In genomic region chr1:3294450-3294849, GRCh38 we compare ENCODE assay signal across 16 cellular contexts.
DNase-seq lines count a peak whose midpoint lies in the region; ATAC-seq and TF ChIP-seq lines count a peak whose summit lies in the region.
"Had no signal": no experiment of that assay in that cellular context is flagged by ENCODE, and none has a peak within 500 bp of the region (broad histone marks: within the 10 kb centered on the region; RNA-seq: fewer than 3 reads in every experiment).

No MANE protein-coding gene starts in this region.

- no peak overlapping the region for H3K27ac ChIP-seq in BLaER1
- H3K27ac ChIP-seq in BLaER1 treated with 17β-estradiol and CSF1 and Interleukin-3, amounts not matched to agents 10 nM and 100 nM = no peak overlapping the region
- peak overlapping the region; percentile 73 for H3K27ac ChIP-seq in hepatocyte

- no peaks in the 10 kb centered on the region for H3K9me2 ChIP-seq in hepatocyte (replicated peaks; ENCODE audit: insufficient read depth)

- H3K36me3 ChIP-seq in BLaER1 = no peaks in the 10 kb centered on the region
- H3K36me3 ChIP-seq in BLaER1 treated with 17β-estradiol and CSF1 and Interleukin-3, amounts not matched to agents 10 nM and 100 nM = no peaks in the 10 kb centered on the region
- no peaks in the 10 kb centered on the region for H3K36me3 ChIP-seq in hepatocyte (replicated peaks; ENCODE audit: insufficient read depth, low read depth)
- H3K36me3 ChIP-seq: HAP-1 had no signal

- no peak for TF ChIP-seq CTCF in hepatocyte (IDR thresholded peaks at IDR 0.05; ENCODE audit: poor library complexity)

- H3K4me3 Mint-ChIP-seq in stimulated activated effector memory CD8-positive, alpha-beta T cell treated with anti-CD3 and anti-CD28 coated beads, Interleukin-12 subunit alpha, Interleukin-12 subunit beta, amount 100 ng/mL, for 72 hours = no peak overlapping the region
- H3K4me3 Mint-ChIP-seq: CD14-positive monocyte; CD4-positive, alpha-beta T cell; CD8-positive, alpha-beta memory T cell; HFFc6 had no signal

- H3K36me3 Mint-ChIP-seq in stimulated activated effector memory CD8-positive, alpha-beta T cell treated with anti-CD3 and anti-CD28 coated beads, Interleukin-12 subunit alpha, Interleukin-12 subunit beta, amount 100 ng/mL, for 72 hours = no peaks in the 10 kb centered on the region
- H3K36me3 Mint-ChIP-seq: CD14-positive monocyte; CD8-positive, alpha-beta memory T cell had no signal

- no peaks in the 10 kb centered on the region for H3K79me2 ChIP-seq in hepatocyte

- H3K4me3 ChIP-seq in BLaER1 (no peak overlapping the region), hepatocyte (no peak overlapping the region)
- H3K4me3 ChIP-seq in BLaER1 treated with 17β-estradiol and CSF1 and Interleukin-3, amounts not matched to agents 10 nM and 100 nM = no peak overlapping the region
- H3K4me3 ChIP-seq: HAP-1 had no signal

- H3K9ac ChIP-seq in BLaER1 = 0 out of 2 replicates have a peak overlapping the region, but pooled peaks have one; percentile 15
- H3K9ac ChIP-seq in BLaER1 treated with 17β-estradiol and CSF1 and Interleukin-3, amounts not matched to agents 10 nM and 100 nM = no peak overlapping the region

- H3K27me3 ChIP-seq in BLaER1 = no peaks in the 10 kb centered on the region
- peaks cover 0 to 22% (median 9%) of the 10 kb centered on the region in 11 experiments; a peak in 9 of 22 replicates for H3K27me3 ChIP-seq in BLaER1 treated with 17β-estradiol and CSF1 and Interleukin-3, amounts not matched to agents 10 nM and 100 nM
- no peaks in the 10 kb centered on the region for H3K27me3 ChIP-seq in hepatocyte

- no peaks in the 10 kb centered on the region for H3K9me3 ChIP-seq in BLaER1
- H3K9me3 ChIP-seq in BLaER1 treated with 17β-estradiol and CSF1 and Interleukin-3, amounts not matched to agents 10 nM and 100 nM (replicated peaks in 1 of 11) = no peaks in the 10 kb centered on the region
- no peaks in the 10 kb centered on the region for H3K9me3 ChIP-seq in hepatocyte (ENCODE audit: low read depth)
- H3K9me3 ChIP-seq: HAP-1 had no signal

- WGBS in hepatocyte (ENCODE audit: low lambda C conversion rate, missing lambda C conversion rate) = 94% methylated on average over 13 of the region's 13 CpGs

- no peak for ATAC-seq in stimulated activated effector memory CD8-positive, alpha-beta T cell treated with anti-CD3 and anti-CD28 coated beads, Interleukin-12 subunit alpha, Interleukin-12 subunit beta, amount 100 ng/mL, for 72 hours
- ATAC-seq in GM21526 (IDR thresholded peaks at IDR 0.05; ENCODE audit: low FRiP score, unreplicated experiment) = no peak

- DNase-seq in hepatocyte (ENCODE audit: low spot score) = no peak
- DNase-seq in stimulated activated effector memory CD8-positive, alpha-beta T cell treated with anti-CD3 and anti-CD28 coated beads, Interleukin-12 subunit alpha, Interleukin-12 subunit beta, amount 100 ng/mL, for 72 hours (ENCODE audit: low spot score in 2 of 2) = no peak
- no peak for DNase-seq in activated CD4-positive, CD25-positive, alpha-beta regulatory T cell (lab: John Stamatoyannopoulos, UW)
- DNase-seq: Calu3; CD4-positive, alpha-beta T cell; CD8-positive, alpha-beta memory T cell; DMS53; DMS79 treated with DMSO at 0.1 percent for 48 hours; GF-D8; GOT3; HFFc6 had no signal

- H3K4me1 ChIP-seq in BLaER1 (peaks cover 25% of the 10 kb centered on the region), hepatocyte (ENCODE audit: insufficient read depth) (peaks cover 12% of the 10 kb centered on the region)
- peaks cover 0 to 23% (median 19%) of the 10 kb centered on the region in 10 experiments; a peak in 17 of 20 replicates for H3K4me1 ChIP-seq in BLaER1 treated with 17β-estradiol and CSF1 and Interleukin-3, amounts not matched to agents 10 nM and 100 nM
- H3K4me1 ChIP-seq: HAP-1 had no signal

- peak overlapping the region; percentile 19 for H3K27ac Mint-ChIP-seq in stimulated activated effector memory CD8-positive, alpha-beta T cell treated with anti-CD3 and anti-CD28 coated beads, Interleukin-12 subunit alpha, Interleukin-12 subunit beta, amount 100 ng/mL, for 72 hours
- H3K27ac Mint-ChIP-seq: CD14-positive monocyte; CD4-positive, alpha-beta T cell; CD8-positive, alpha-beta memory T cell; HFFc6 had no signal

- no peaks in the 10 kb centered on the region for H3K9me3 Mint-ChIP-seq in stimulated activated effector memory CD8-positive, alpha-beta T cell treated with anti-CD3 and anti-CD28 coated beads, Interleukin-12 subunit alpha, Interleukin-12 subunit beta, amount 100 ng/mL, for 72 hours
- H3K9me3 Mint-ChIP-seq: CD4-positive, alpha-beta T cell; CD8-positive, alpha-beta memory T cell; HFFc6 had no signal

- H4K20me1 ChIP-seq in BLaER1 (no peaks in the 10 kb centered on the region; the same call in 1 of the 2 replicates), hepatocyte (ENCODE audit: insufficient read depth, poor library complexity, severe bottlenecking) (no peaks in the 10 kb centered on the region)
- peaks cover 0 to 45% (median 0%) of the 10 kb centered on the region in 11 experiments; a peak in 8 of 22 replicates for H4K20me1 ChIP-seq in BLaER1 treated with 17β-estradiol and CSF1 and Interleukin-3, amounts not matched to agents 10 nM and 100 nM

- H3K4me1 Mint-ChIP-seq in stimulated activated effector memory CD8-positive, alpha-beta T cell treated with anti-CD3 and anti-CD28 coated beads, Interleukin-12 subunit alpha, Interleukin-12 subunit beta, amount 100 ng/mL, for 72 hours = no peaks in the 10 kb centered on the region
- H3K4me1 Mint-ChIP-seq: CD14-positive monocyte; CD8-positive, alpha-beta memory T cell had no signal

- H3K4me2 ChIP-seq in BLaER1 = peak overlapping the region; percentile 86
- peak overlapping the region in 8 of 11 experiments; percentile 63 to 85 (median 75); a peak in 14 of 22 replicates for H3K4me2 ChIP-seq in BLaER1 treated with 17β-estradiol and CSF1 and Interleukin-3, amounts not matched to agents 10 nM and 100 nM
- H3K4me2 ChIP-seq in hepatocyte = no peak overlapping the region

- H2AFZ ChIP-seq in hepatocyte = no peak overlapping the region
